In genomic region chr9:133810556-133811195, GRCh38 we compare ENCODE assay signal across 18 cellular contexts.
"Had no signal": no experiment of that assay in that cellular context is flagged by ENCODE, and none has a peak within 500 bp of the region (broad histone marks: within the 10 kb centered on the region; RNA-seq: fewer than 3 reads in every experiment).

No MANE protein-coding gene starts in this region.

- H3K4me3 ChIP-seq: breast epithelium had no signal

- H3K9me3 ChIP-seq: breast epithelium had no signal

- DNase-seq: activated CD4-positive, alpha-beta T cell treated with anti-CD3 and anti-CD28 coated beads for 36 hours; activated CD8-positive, alpha-beta memory T cell treated with anti-CD3 and anti-CD28 coated beads, Interleukin-2, amount 50 U/mL, for 4 hours; activated CD8-positive, alpha-beta T cell treated with anti-CD3 and anti-CD28 coated beads for 36 hours; activated gamma-delta T cell treated with Interleukin-2 at 50 U/mL for 16 hours; activated naive CD4-positive, alpha-beta T cell treated with anti-CD3 and anti-CD28 coated beads, Interleukin-2, amount 10 ng/mL, durations not matched to agents 7 days and 5 days; activated naive CD8-positive, alpha-beta T cell treated with anti-CD3 and anti-CD28 coated beads for 36 hours; activated T-cell treated with anti-CD3 and anti-CD28 coated beads, Interleukin-2, amount 50 U/mL, for 72 hours; caudate nucleus; NCI-H1048; NCI-H187 treated with DMSO at 0.1 percent for 48 hours; NCI-H446; NCI-H524; SHP77 treated with DMSO at 0.1 percent for 48 hours; T-cell; T-helper 2 cell; T1000 had no signal

- H3K27me3 ChIP-seq: breast epithelium had no signal

- H3K27ac ChIP-seq: breast epithelium, VCaP had no signal

- H3K36me3 ChIP-seq: breast epithelium had no signal

- H3K4me1 ChIP-seq: breast epithelium had no signal
